Comparison of ENCODE assay signal across 8 cellular contexts in genomic region chr16:29811170-29811895, GRCh38.
DNase-seq lines count a peak whose midpoint lies in the region; ATAC-seq lines count a peak whose summit lies in the region.

No MANE protein-coding gene starts in this region.

- H3K27me3 Mint-ChIP-seq in dendritic cell treated with granulocyte-macrophage colony-stimulating factor and Interleukin-4, amounts not matched to agents 40 ng/mL and 50 ng/mL, for 4 days = peaks cover 36% of the 10 kb centered on the region

- ATAC-seq in HG02870 (IDR thresholded peaks at IDR 0.05; ENCODE audit: unreplicated experiment) = peak; percentile 42
- no peak for ATAC-seq in HG03159 (IDR thresholded peaks at IDR 0.05; ENCODE audit: unreplicated experiment)

- H3K27ac ChIP-seq in layer of hippocampus (ENCODE audit: low read depth, low read length) = peak overlapping the region; percentile 94

- peaks cover 69% of the 10 kb centered on the region for H3K4me1 Mint-ChIP-seq in dendritic cell treated with granulocyte-macrophage colony-stimulating factor and Interleukin-4, amounts not matched to agents 40 ng/mL and 50 ng/mL, for 4 days (ENCODE audit: low read depth)

- peak overlapping the region; percentile 82 for H3K27ac Mint-ChIP-seq in dendritic cell treated with granulocyte-macrophage colony-stimulating factor and Interleukin-4, amounts not matched to agents 40 ng/mL and 50 ng/mL, for 4 days

- peak overlapping the region; percentile 78 for H3K4me3 Mint-ChIP-seq in dendritic cell treated with granulocyte-macrophage colony-stimulating factor and Interleukin-4, amounts not matched to agents 40 ng/mL and 50 ng/mL, for 4 days

- DNase-seq in ELR (ENCODE audit: low read depth) (peak; percentile 98), NCI-H226 (peak; percentile 97)
- DNase-seq in activated CD4-positive, CD25-positive, alpha-beta regulatory T cell treated with anti-CD3 and anti-CD28 coated beads, Interleukin-2, amount 50 U/mL, for 16 hours (ENCODE audit: low read depth, low spot score) = peak; percentile 39
- peak in 2 of 3 donors; percentile 70 to 82 for DNase-seq in stimulated activated CD4-positive, alpha-beta T cell treated with anti-CD3 and anti-CD28 coated beads, Interleukin-12 subunit alpha, Interleukin-12 subunit beta, amount 100 ng/mL, for 48 hours (ENCODE audit: low read depth in 2 of 3, low spot score in 1 of 3)

- intact Hi-C loops in dendritic cell treated with granulocyte-macrophage colony-stimulating factor and Interleukin-4, amounts not matched to agents 40 ng/mL and 50 ng/mL, for 4 days (cut with micrococcal nuclease) = loop anchor here (10.0 kb wide), 2 partner anchors 163 to 167 kb away; partner anchors contain the start of gene TAOK2

- no peaks in the 10 kb centered on the region for H3K9me3 Mint-ChIP-seq in dendritic cell treated with granulocyte-macrophage colony-stimulating factor and Interleukin-4, amounts not matched to agents 40 ng/mL and 50 ng/mL, for 4 days

- H3K36me3 Mint-ChIP-seq in dendritic cell treated with granulocyte-macrophage colony-stimulating factor and Interleukin-4, amounts not matched to agents 40 ng/mL and 50 ng/mL, for 4 days (ENCODE audit: low read depth) = peaks cover 48% of the 10 kb centered on the region

- H3K27me3 ChIP-seq in layer of hippocampus (ENCODE audit: control insufficient read depth, insufficient read depth, low read length) = no peaks in the 10 kb centered on the region

Comparison
In these comparisons a context has a peak if more than half of its experiments do, and no peak if none do; other contexts are left out.
1. DNase-seq: peak in every context shown above with its lines; median percentile 98 in ELR; 97 in NCI-H226; 76 in stimulated activated CD4-positive, alpha-beta T cell treated with anti-CD3 and anti-CD28 coated beads, Interleukin-12 subunit alpha, Interleukin-12 subunit beta, amount 100 ng/mL, for 48 hours; 39 in activated CD4-positive, CD25-positive, alpha-beta regulatory T cell treated with anti-CD3 and anti-CD28 coated beads, Interleukin-2, amount 50 U/mL, for 16 hours.